ENCODE assay signal across 23 cellular contexts in the genomic region with DNA sequence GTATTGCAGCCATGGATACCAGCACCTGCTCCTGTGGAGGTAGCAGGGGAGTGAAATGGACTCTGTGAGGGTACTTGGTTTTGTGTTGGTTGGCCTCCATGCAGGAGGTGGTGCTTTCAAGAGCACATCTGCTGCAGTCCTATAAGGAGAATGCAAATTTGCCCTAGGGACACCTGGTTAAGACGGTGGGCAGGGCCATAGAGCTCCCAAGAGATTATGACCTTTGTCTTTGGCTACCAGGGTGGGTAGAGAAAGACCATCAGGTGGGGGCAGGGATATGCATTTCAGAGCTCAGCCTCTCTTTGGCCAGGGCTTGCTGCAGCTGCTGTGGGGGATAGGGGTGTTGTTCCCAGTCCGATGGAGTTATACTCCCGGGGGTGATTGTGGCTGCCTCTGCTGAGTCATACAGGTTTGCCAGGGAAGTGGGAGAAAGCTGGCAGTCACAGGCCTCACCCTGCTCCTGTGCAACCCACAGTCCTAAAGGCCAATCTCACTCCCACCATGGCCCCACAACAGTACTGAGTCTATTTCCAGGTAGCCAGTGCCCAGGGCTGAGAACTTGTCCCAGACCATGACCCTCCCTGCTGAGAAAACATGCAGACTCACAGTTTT. TPM values are rescaled to one million over a fixed set of nuclear protein-coding genes. Genes with fewer than 3 reads are reported as not detected.
DNase-seq lines count a peak whose midpoint lies in the region; ATAC-seq and TF ChIP-seq lines count a peak whose summit lies in the region.
"Had no signal": no experiment of that assay in that cellular context is flagged by ENCODE, and none has a peak within 500 bp of the region (broad histone marks: within the 10 kb centered on the region; RNA-seq: fewer than 3 reads in every experiment).

No MANE protein-coding gene starts in this region.

- peaks cover 16 to 46% (median 27%) of the 10 kb centered on the region in 7 donors for H3K9me3 Mint-ChIP-seq in CD14-positive monocyte
- peaks cover 14% of the 10 kb centered on the region for H3K9me3 Mint-ChIP-seq in MCF 10A (ENCODE audit: unreplicated experiment)

- no peaks in the 10 kb centered on the region for H3K36me3 ChIP-seq in sigmoid colon
- H3K36me3 ChIP-seq: left ventricle myocardium inferior, pancreas, right lobe of liver, thoracic aorta had no signal

- H3K9me3 ChIP-seq in sigmoid colon, result peaks cover 0 to 2% (median under 1%) of the 10 kb centered on the region in 4 donors
- H3K9me3 ChIP-seq: pancreas, right lobe of liver had no signal

- H3K36me3 Mint-ChIP-seq in CD14-positive monocyte (peaks cover 0 to 3% of the 10 kb centered on the region in 2 donors), MCF 10A (ENCODE audit: insufficient read depth, unreplicated experiment) (no peaks in the 10 kb centered on the region)
- H3K36me3 Mint-ChIP-seq: stimulated activated effector memory CD8-positive, alpha-beta T cell treated with anti-CD3 and anti-CD28 coated beads, Interleukin-12 subunit alpha, Interleukin-12 subunit beta, amount 100 ng/mL, for 72 hours had no signal

- no peaks in the 10 kb centered on the region for H3K4me1 ChIP-seq in sigmoid colon
- H3K4me1 ChIP-seq: left ventricle myocardium inferior, pancreas, right lobe of liver had no signal

- no peak for ATAC-seq in HG02759 (IDR thresholded peaks at IDR 0.05; ENCODE audit: unreplicated experiment)
- ATAC-seq: GM12878; K562; pancreas; right lobe of liver; stimulated activated effector memory CD8-positive, alpha-beta T cell treated with anti-CD3 and anti-CD28 coated beads, Interleukin-12 subunit alpha, Interleukin-12 subunit beta, amount 100 ng/mL, for 72 hours had no signal

- H3K27me3 Mint-ChIP-seq in CD14-positive monocyte (ENCODE audit: low read depth in 3 of 3) (peaks cover 0 to 5% (median 5%) of the 10 kb centered on the region in 3 donors), MCF 10A (ENCODE audit: insufficient read depth, unreplicated experiment) (no peaks in the 10 kb centered on the region)

- no peak overlapping the region for H3K4me3 ChIP-seq in sigmoid colon
- H3K4me3 ChIP-seq: GM12878, hepatocyte, K562, left ventricle myocardium inferior, pancreas, right lobe of liver, thoracic aorta had no signal

- H3K4me3 Mint-ChIP-seq in CD14-positive monocyte (no peak overlapping the region), MCF 10A (ENCODE audit: unreplicated experiment) (no peak overlapping the region)
- H3K4me3 Mint-ChIP-seq: CD8-positive, alpha-beta memory T cell; nephron; stimulated activated effector memory CD8-positive, alpha-beta T cell treated with anti-CD3 and anti-CD28 coated beads, Interleukin-12 subunit alpha, Interleukin-12 subunit beta, amount 100 ng/mL, for 72 hours had no signal

- CTCF ChIA-PET in MCF 10A (lab: Yijun Ruan, JAX), result interaction anchor here (0.6 to 2.3 kb wide), 8 partner anchors 14 to 180 kb away, joined by 3 to 7 read pairs (median 5); no protein-coding TSS in a partner anchor

- H3K27me3 ChIP-seq in sigmoid colon, result no peaks in the 10 kb centered on the region
- H3K27me3 ChIP-seq: hepatocyte, pancreas, right lobe of liver had no signal

- DNase-seq in CD14-positive monocyte (ENCODE audit: low spot score) (peak; percentile 38), HT1080 (ENCODE audit: low read depth) (peak; percentile 65), MCF 10A (ENCODE audit: unreplicated experiment) (peak; percentile 63), sigmoid colon (peak; percentile 38), hepatic stellate cell (ENCODE audit: low spot score) (no peak), NCI-H524 (lab: John Stamatoyannopoulos, UW) (no peak)
- DNase-seq: activated CD4-positive, alpha-beta T cell treated with anti-CD3 and anti-CD28 coated beads for 4 hours; amygdala; CD8-positive, alpha-beta memory T cell; DND-41; left ventricle myocardium inferior; midbrain; NCI-H1436 treated with DMSO at 0.1 percent for 48 hours; right lobe of liver; SHP77 had no signal

- POLR2A ChIA-PET in MCF 10A (lab: Yijun Ruan, JAX), result interaction anchor here (0.7 kb wide), 1 partner anchor 52 kb away, joined by 3 read pairs; no protein-coding TSS in a partner anchor

- no TSS peak for BruUV-seq in MCF 10A (replicated peaks; lab: Mats Ljungman, UMichigan)

- no peak for TF ChIP-seq CTCF in CD14-positive monocyte (IDR thresholded peaks at IDR 0.05)
- no peak for TF ChIP-seq CTCF in MCF 10A (IDR thresholded peaks at IDR 0.05; ENCODE audit: unreplicated experiment)
- TF ChIP-seq CTCF in sigmoid colon (IDR thresholded peaks at IDR 0.05), result no peak

- no peak overlapping the region for H3K27ac ChIP-seq in sigmoid colon
- H3K27ac ChIP-seq: hepatocyte, left ventricle myocardium inferior, pancreas, right lobe of liver, thoracic aorta had no signal

- TF ChIP-seq POLR2A in sigmoid colon (IDR thresholded peaks at IDR 0.05), result no peak

- H3K4me1 Mint-ChIP-seq in CD14-positive monocyte, result no peaks in the 10 kb centered on the region
- H3K4me1 Mint-ChIP-seq in MCF 10A (ENCODE audit: insufficient read depth, unreplicated experiment), result peaks cover 12% of the 10 kb centered on the region
- H3K4me1 Mint-ChIP-seq: CD8-positive, alpha-beta memory T cell; nephron; stimulated activated effector memory CD8-positive, alpha-beta T cell treated with anti-CD3 and anti-CD28 coated beads, Interleukin-12 subunit alpha, Interleukin-12 subunit beta, amount 100 ng/mL, for 72 hours had no signal

- intact Hi-C loops in CD14-positive monocyte (cut with micrococcal nuclease), result no loop called here
- intact Hi-C loops in MCF 10A (cut with micrococcal nuclease), result no loop called here
- intact Hi-C loops in sigmoid colon (cut with DNase I), result no loop called here

- 88 to 90% methylated on average over 3 of the region's 3 CpGs for WGBS in sigmoid colon, 2 donors

- H3K27ac Mint-ChIP-seq in CD14-positive monocyte (peak overlapping the region in 1 of 7 donors; percentile 6), MCF 10A (ENCODE audit: low read depth, unreplicated experiment) (no peak overlapping the region)
- H3K27ac Mint-ChIP-seq: CD8-positive, alpha-beta memory T cell; nephron; stimulated activated effector memory CD8-positive, alpha-beta T cell treated with anti-CD3 and anti-CD28 coated beads, Interleukin-12 subunit alpha, Interleukin-12 subunit beta, amount 100 ng/mL, for 72 hours had no signal

- TF ChIP-seq EP300 in sigmoid colon (IDR thresholded peaks at IDR 0.05), result no peak

RNA-seq across cellular contexts. Expression of gene PDLIM4, which starts 14.0 kb away (rescaled TPM):
- polyA plus RNA-seq in CD14-positive monocyte (not detected), sigmoid colon (10 to 100 TPM in 2 of 3 donors, 1 to 10 TPM in 1; 2.1 to 16.5 (median 11.4) TPM)
- total RNA-seq in HT1080 (2014; rRNA removed; shearing (Covaris generic)), result not detected in 2 replicates
- 0.06 and 0.08 TPM in 2 replicates for polyA plus RNA-seq in HT1080 (2015; cell fraction: cytosol; rRNA removed)
- polyA plus RNA-seq in HT1080 (2015; cell fraction: nucleus; rRNA removed), result 2.0 TPM in 1 of 2 replicates, not detected in the other
- total RNA-seq in MCF 10A (2022) (91.4 and 101 TPM in 2 replicates), sigmoid colon (100 to 1,000 TPM in 2 of 4 donors, 10 to 100 TPM in 2; 38.2 to 133 (median 90.1) TPM)
- polyA plus RNA-seq: CD8-positive, alpha-beta memory T cell had no signal

RNA-seq across cellular contexts. Expression of gene P4HA2, which starts 15.8 kb away (rescaled TPM):
- under 1 TPM; 0.45 to 0.99 TPM for polyA plus RNA-seq in CD14-positive monocyte
- 17.6 and 19.6 TPM in 2 replicates for total RNA-seq in HT1080 (2014; rRNA removed; shearing (Covaris generic))
- polyA plus RNA-seq in HT1080 (2015; cell fraction: cytosol; rRNA removed), result 30.1 and 31.2 TPM in 2 replicates
- 118 and 130 TPM in 2 replicates for polyA plus RNA-seq in HT1080 (2015; cell fraction: nucleus; rRNA removed)
- total RNA-seq in MCF 10A (2022), result 53.1 and 91.1 TPM in 2 replicates
- total RNA-seq in sigmoid colon, result 10 to 100 TPM; 23.9 to 35.2 (median 28.9) TPM
- polyA plus RNA-seq in sigmoid colon, result 10 to 100 TPM in 2 of 3 donors, 1 to 10 TPM in 1; 4.2 to 24.8 (median 12.5) TPM
- polyA plus RNA-seq: CD8-positive, alpha-beta memory T cell had no signal

RNA-seq across cellular contexts. Expression of gene SLC22A4, which starts 50.7 kb away (rescaled TPM):
- polyA plus RNA-seq in CD14-positive monocyte, result 10 to 100 TPM; 12.2 to 13.0 TPM
- total RNA-seq in HT1080 (2014; rRNA removed; shearing (Covaris generic)), result 2.1 and 3.4 TPM in 2 replicates
- 1.4 and 1.7 TPM in 2 replicates for polyA plus RNA-seq in HT1080 (2015; cell fraction: cytosol; rRNA removed)
- polyA plus RNA-seq in HT1080 (2015; cell fraction: nucleus; rRNA removed), result 4.3 and 6.3 TPM in 2 replicates
- total RNA-seq in MCF 10A (2022), result 13.5 and 17.5 TPM in 2 replicates
- total RNA-seq in sigmoid colon, result 1 to 10 TPM in 2 of 4 donors, under 1 TPM in 2; 0.49 to 3.4 (median 0.95) TPM
- 1 to 10 TPM in 1 of 3 donors, under 1 TPM in 2; 0.58 to 1.2 (median 0.69) TPM for polyA plus RNA-seq in sigmoid colon

Comparison
In these comparisons a context has a peak if more than half of its experiments do, and no peak if none do; other contexts are left out.
1. DNase-seq: peak in CD14-positive monocyte (single experiment), HT1080 (single experiment), MCF 10A (single experiment) and sigmoid colon (single experiment); none in hepatic stellate cell (single experiment) and NCI-H524 (0 of 2).
2. RNA of gene PDLIM4, which starts 14.0 kb away (total RNA-seq): 38.2 to 133 TPM in sigmoid colon and 91.4 to 101 TPM in MCF 10A; not detected in HT1080; every median in the first group is over 10 times any median in the second.